14 cellular contexts compared by ENCODE assay signal in genomic region chr14:75422169-75422568, GRCh38. TPM values are rescaled to one million over a fixed set of nuclear protein-coding genes. Genes with fewer than 3 reads are reported as not detected.
DNase-seq lines count a peak whose midpoint lies in the region; ATAC-seq and TF ChIP-seq lines count a peak whose summit lies in the region.
"Had no signal": no experiment of that assay in that cellular context is flagged by ENCODE, and none has a peak within 500 bp of the region (broad histone marks: within the 10 kb centered on the region; RNA-seq: fewer than 3 reads in every experiment).

No MANE protein-coding gene starts in this region.

- H3K27me3 Mint-ChIP-seq in T-helper 1 cell treated with Interleukin-12 subunit alpha and Interleukin-12 subunit beta and Interleukin-4 antibody, amounts not matched to agents 30 μg/mL and 1 μg/mL, for 36 hours (ENCODE audit: low read depth) = no peaks in the 10 kb centered on the region
- H3K27me3 Mint-ChIP-seq in activated CD8-positive, alpha-beta memory T cell treated with anti-CD3 and anti-CD28 coated beads, Interleukin-2, amount 10 ng/mL, durations not matched to agents 7 days and 5 days = peaks cover 25% of the 10 kb centered on the region

- peaks cover 9% of the 10 kb centered on the region for H3K9me3 Mint-ChIP-seq in T-helper 1 cell treated with Interleukin-12 subunit alpha and Interleukin-12 subunit beta and Interleukin-4 antibody, amounts not matched to agents 30 μg/mL and 1 μg/mL, for 36 hours
- H3K9me3 Mint-ChIP-seq in activated CD8-positive, alpha-beta memory T cell treated with anti-CD3 and anti-CD28 coated beads, Interleukin-2, amount 10 ng/mL, durations not matched to agents 7 days and 5 days (ENCODE audit: low read depth) = peaks cover 5% of the 10 kb centered on the region

- no peak for TF ChIP-seq POLR2A in vagina (IDR thresholded peaks at IDR 0.05)

- H3K36me3 ChIP-seq in kidney epithelial cell (ENCODE audit: control insufficient read depth, insufficient read depth, low read length) = no peaks in the 10 kb centered on the region
- H3K36me3 ChIP-seq in vagina = no peaks in the 10 kb centered on the region
- H3K36me3 ChIP-seq: pancreas, thyroid gland had no signal

- DNase-seq in T-helper 1 cell (no peak), HS-27A (ENCODE audit: low read depth) (peak; percentile 36), astrocyte of the hippocampus (ENCODE audit: low read depth, low spot score) (peak; percentile 52), kidney epithelial cell (ENCODE audit: low read depth) (peak; percentile 35), vagina (ENCODE audit: extremely low spot score in 2 of 2) (no peak)
- DNase-seq in activated CD8-positive, alpha-beta memory T cell treated with anti-CD3 and anti-CD28 coated beads, Interleukin-2, amount 10 ng/mL, durations not matched to agents 7 days and 5 days = no peak
- no peak for DNase-seq in central memory CD4-positive, alpha-beta T cell
- DNase-seq: NCI-H226, pancreas, thyroid gland had no signal

- no peak for ATAC-seq in activated CD8-positive, alpha-beta memory T cell treated with anti-CD3 and anti-CD28 coated beads, Interleukin-2, amount 10 ng/mL, durations not matched to agents 7 days and 5 days
- ATAC-seq: pancreas had no signal

- no peak overlapping the region for H3K27ac ChIP-seq in vagina
- H3K27ac ChIP-seq: 22Rv1, pancreas, SK-N-MC, thyroid gland had no signal

- H3K9me3 ChIP-seq in vagina = no peaks in the 10 kb centered on the region
- H3K9me3 ChIP-seq: pancreas, thyroid gland had no signal

- H3K27me3 ChIP-seq in kidney epithelial cell (ENCODE audit: control insufficient read depth, insufficient read depth, low read length) (no peaks in the 10 kb centered on the region), vagina (no peaks in the 10 kb centered on the region)
- H3K27me3 ChIP-seq: pancreas, thyroid gland had no signal

- H3K4me3 Mint-ChIP-seq in T-helper 1 cell treated with Interleukin-12 subunit alpha and Interleukin-12 subunit beta and Interleukin-4 antibody, amounts not matched to agents 30 μg/mL and 1 μg/mL, for 36 hours = no peak overlapping the region
- no peak overlapping the region for H3K4me3 Mint-ChIP-seq in activated CD8-positive, alpha-beta memory T cell treated with anti-CD3 and anti-CD28 coated beads, Interleukin-2, amount 10 ng/mL, durations not matched to agents 7 days and 5 days
- H3K4me3 Mint-ChIP-seq: brain had no signal

- H3K4me3 ChIP-seq in kidney epithelial cell (ENCODE audit: low read depth, low read length) (no peak overlapping the region), vagina (no peak overlapping the region)
- H3K4me3 ChIP-seq: pancreas, SK-N-MC, thyroid gland had no signal

- TF ChIP-seq CTCF in kidney epithelial cell (IDR thresholded peaks at IDR 0.05; ENCODE audit: insufficient read depth, low read length, poor library complexity, severe bottlenecking) (no peak), vagina (IDR thresholded peaks at IDR 0.05) (no peak)

- intact Hi-C loops in vagina (cut with DNase I) = loop anchor here (10.0 kb wide), 1 partner anchor 107 kb away; no protein-coding TSS in a partner anchor

- CTCF ChIA-PET in activated CD8-positive, alpha-beta memory T cell treated with anti-CD3 and anti-CD28 coated beads, Interleukin-2, amount 10 ng/mL, durations not matched to agents 7 days and 5 days (lab: Charles Lee) = no interaction called here

- peak overlapping the region; percentile 29 for H3K27ac Mint-ChIP-seq in T-helper 1 cell treated with Interleukin-12 subunit alpha and Interleukin-12 subunit beta and Interleukin-4 antibody, amounts not matched to agents 30 μg/mL and 1 μg/mL, for 36 hours
- no peak overlapping the region for H3K27ac Mint-ChIP-seq in activated CD8-positive, alpha-beta memory T cell treated with anti-CD3 and anti-CD28 coated beads, Interleukin-2, amount 10 ng/mL, durations not matched to agents 7 days and 5 days
- H3K27ac Mint-ChIP-seq: brain had no signal

- peaks cover 48% of the 10 kb centered on the region for H3K4me1 Mint-ChIP-seq in T-helper 1 cell treated with Interleukin-12 subunit alpha and Interleukin-12 subunit beta and Interleukin-4 antibody, amounts not matched to agents 30 μg/mL and 1 μg/mL, for 36 hours (ENCODE audit: low read depth)
- peaks cover 20% of the 10 kb centered on the region for H3K4me1 Mint-ChIP-seq in activated CD8-positive, alpha-beta memory T cell treated with anti-CD3 and anti-CD28 coated beads, Interleukin-2, amount 10 ng/mL, durations not matched to agents 7 days and 5 days

- peaks cover 3% of the 10 kb centered on the region for H3K4me1 ChIP-seq in vagina

- H3K36me3 Mint-ChIP-seq in T-helper 1 cell treated with Interleukin-12 subunit alpha and Interleukin-12 subunit beta and Interleukin-4 antibody, amounts not matched to agents 30 μg/mL and 1 μg/mL, for 36 hours (ENCODE audit: low read depth) = peaks cover 5% of the 10 kb centered on the region
- H3K36me3 Mint-ChIP-seq in activated CD8-positive, alpha-beta memory T cell treated with anti-CD3 and anti-CD28 coated beads, Interleukin-2, amount 10 ng/mL, durations not matched to agents 7 days and 5 days = peaks cover 5% of the 10 kb centered on the region
- H3K36me3 Mint-ChIP-seq: brain had no signal

RNA-seq across cellular contexts. Expression of gene JDP2, which starts 5.7 kb away (rescaled TPM):
- total RNA-seq in kidney epithelial cell = 41.5 and 43.5 TPM in 2 replicates
- total RNA-seq in activated CD8-positive, alpha-beta memory T cell treated with anti-CD3 and anti-CD28 coated beads, Interleukin-2, amount 10 ng/mL, durations not matched to agents 7 days and 5 days = 1 to 10 TPM in 1 of 2 experiments, under 1 TPM in 1; 0.75 to 1.1 TPM
- 66.5 TPM for total RNA-seq in vagina

Comparison
In these comparisons a context has a peak if more than half of its experiments do, and no peak if none do; other contexts are left out.
1. DNase-seq: peak in HS-27A (single experiment), astrocyte of the hippocampus (single experiment) and kidney epithelial cell (single experiment); none in T-helper 1 cell (0 of 5), activated CD8-positive, alpha-beta memory T cell treated with anti-CD3 and anti-CD28 coated beads, Interleukin-2, amount 10 ng/mL, durations not matched to agents 7 days and 5 days (single experiment), vagina (0 of 2) and central memory CD4-positive, alpha-beta T cell (single experiment).
2. RNA of gene JDP2, which starts 5.7 kb away (total RNA-seq): 66.5 TPM in vagina (single experiment) and 41.5 to 43.5 TPM in kidney epithelial cell; 0.75 to 1.1 TPM in activated CD8-positive, alpha-beta memory T cell treated with anti-CD3 and anti-CD28 coated beads, Interleukin-2, amount 10 ng/mL, durations not matched to agents 7 days and 5 days; every median in the first group is over 10 times any median in the second.